In genomic region chr12:31518680-31519227, GRCh38 we compare ENCODE assay signal across 8 cellular contexts.
DNase-seq lines count a peak whose midpoint lies in the region; ATAC-seq, FAIRE-seq and TF ChIP-seq lines count a peak whose summit lies in the region.

No MANE protein-coding gene starts in this region.

- no peak for ATAC-seq in GM18858 (IDR thresholded peaks at IDR 0.05; ENCODE audit: unreplicated experiment)
- ATAC-seq in GM18502 (IDR thresholded peaks at IDR 0.05; ENCODE audit: poor library complexity, unreplicated experiment): no peak
- ATAC-seq in GM18873 (IDR thresholded peaks at IDR 0.05; ENCODE audit: low FRiP score, unreplicated experiment): no peak

- DNase-seq in NCI-H446 treated with DMSO at 0.1 percent for 48 hours (lab: John Stamatoyannopoulos, UW): peak; percentile 40
- no peak for DNase-seq in endothelial cell (ENCODE audit: low spot score)
- no peak for DNase-seq in HuH-7.5 (ENCODE audit: low spot score)

- peaks cover 34% of the 10 kb centered on the region for H3K4me1 ChIP-seq in neuron (ENCODE audit: insufficient read depth, low read length)

- peaks cover 6% of the 10 kb centered on the region for H3K4me1 Mint-ChIP-seq in endothelial cell (ENCODE audit: unreplicated experiment)

- peak overlapping the region; percentile 44 for H3K27ac Mint-ChIP-seq in endothelial cell (ENCODE audit: unreplicated experiment)

- H3K4me3 Mint-ChIP-seq in endothelial cell (ENCODE audit: unreplicated experiment): no peak overlapping the region

- H3K27me3 Mint-ChIP-seq in endothelial cell (ENCODE audit: unreplicated experiment): peaks cover 1% of the 10 kb centered on the region

- H3K9me3 Mint-ChIP-seq in endothelial cell (ENCODE audit: unreplicated experiment): no peaks in the 10 kb centered on the region

- TF ChIP-seq CTCF in endothelial cell (IDR thresholded peaks at IDR 0.05; ENCODE audit: unreplicated experiment): no peak

- no peaks in the 10 kb centered on the region for H3K9me3 ChIP-seq in neuron (ENCODE audit: low read length)

- peak; percentile 98 for FAIRE-seq in G401.6 (lab: Jason Lieb, UNC)

- no peak overlapping the region for H2AFZ ChIP-seq in neuron (ENCODE audit: low read depth, low read length)

- H3K36me3 Mint-ChIP-seq in endothelial cell (ENCODE audit: low read depth, unreplicated experiment): no peaks in the 10 kb centered on the region

- peak overlapping the region; percentile 13 for H3K4me3 ChIP-seq in neuron (ENCODE audit: low read length)

- H3K36me3 ChIP-seq in neuron (ENCODE audit: insufficient read depth, low read length): no peaks in the 10 kb centered on the region

- no peaks in the 10 kb centered on the region for H3K27me3 ChIP-seq in neuron (ENCODE audit: insufficient read depth, low read length)
